Comparison of ENCODE assay signal across 7 cellular contexts in genomic region chr1:41666991-41667631, GRCh38.
DNase-seq lines count a peak whose midpoint lies in the region; ATAC-seq and TF ChIP-seq lines count a peak whose summit lies in the region.

No MANE protein-coding gene starts in this region.

- H3K9ac ChIP-seq in SK-N-SH = no peak overlapping the region

- no peak overlapping the region for H3K27ac ChIP-seq in SK-N-SH (ENCODE audit: low read depth in 2 of 2, low read length in 1 of 2)

- POLR2A ChIA-PET in SK-N-SH (lab: Yijun Ruan, JAX) = no interaction called here

- no peaks in the 10 kb centered on the region for H3K27me3 Mint-ChIP-seq in activated CD8-positive, alpha-beta memory T cell treated with anti-CD3 and anti-CD28 coated beads, Interleukin-2, amount 10 ng/mL, durations not matched to agents 7 days and 5 days

- H3K79me2 ChIP-seq in SK-N-SH (ENCODE audit: insufficient read depth) = no peaks in the 10 kb centered on the region

- no peaks in the 10 kb centered on the region for H3K27me3 ChIP-seq in SK-N-SH (ENCODE audit: insufficient read depth)

- H3F3A ChIP-seq in SK-N-SH (replicated peaks; ENCODE audit: insufficient read depth) = no peaks in the 10 kb centered on the region

- no peak overlapping the region for H3K4me3 ChIP-seq in SK-N-SH (ENCODE audit: low read depth in 2 of 2, low read length in 1 of 2)

- no peak for TF ChIP-seq RAD21 in SK-N-SH (IDR thresholded peaks at IDR 0.05; ENCODE audit: low read length)

- TF ChIP-seq CTCF in SK-N-SH (IDR thresholded peaks at IDR 0.05) = no peak

- no peaks in the 10 kb centered on the region for H3K36me3 Mint-ChIP-seq in activated CD8-positive, alpha-beta memory T cell treated with anti-CD3 and anti-CD28 coated beads, Interleukin-2, amount 10 ng/mL, durations not matched to agents 7 days and 5 days

- H3K36me3 ChIP-seq in SK-N-SH (replicated peaks in 1 of 2; ENCODE audit: control insufficient read depth in 1 of 2, insufficient read depth in 2 of 2, low read length in 1 of 2) = no peaks in the 10 kb centered on the region

- peaks cover under 1 to 17% of the 10 kb centered on the region in 2 experiments; a peak in 2 of 4 replicates for H3K4me1 ChIP-seq in SK-N-SH (ENCODE audit: control insufficient read depth in 1 of 2, insufficient read depth in 2 of 2, low read depth in 1 of 2, low read length in 1 of 2)

- DNase-seq in GM19238 (ENCODE audit: insufficient read length, low spot score) (peak; percentile 76), left lobe of liver (ENCODE audit: low spot score) (no peak), iPS-NIHi11 (ENCODE audit: low spot score) (no peak), DMS114 treated with DMSO at 0.1 percent for 48 hours (lab: John Stamatoyannopoulos, UW; ENCODE audit: unreplicated experiment) (no peak), SK-N-SH (no peak)
- DNase-seq in activated CD8-positive, alpha-beta memory T cell treated with anti-CD3 and anti-CD28 coated beads, Interleukin-2, amount 10 ng/mL, durations not matched to agents 7 days and 5 days = peak; percentile 85

- ATAC-seq in HG03521 (IDR thresholded peaks at IDR 0.05; ENCODE audit: unreplicated experiment) = peak; percentile 34
- peak; percentile 74 for ATAC-seq in activated CD8-positive, alpha-beta memory T cell treated with anti-CD3 and anti-CD28 coated beads, Interleukin-2, amount 10 ng/mL, durations not matched to agents 7 days and 5 days
- peak; percentile 64 for ATAC-seq in left lobe of liver

- no peak overlapping the region for H2AFZ ChIP-seq in SK-N-SH (ENCODE audit: low read depth)

- no peaks in the 10 kb centered on the region for H3K9me2 ChIP-seq in SK-N-SH

- H3K4me1 Mint-ChIP-seq in activated CD8-positive, alpha-beta memory T cell treated with anti-CD3 and anti-CD28 coated beads, Interleukin-2, amount 10 ng/mL, durations not matched to agents 7 days and 5 days = peaks cover 75% of the 10 kb centered on the region

- H3K4me3 Mint-ChIP-seq in activated CD8-positive, alpha-beta memory T cell treated with anti-CD3 and anti-CD28 coated beads, Interleukin-2, amount 10 ng/mL, durations not matched to agents 7 days and 5 days = no peak overlapping the region

- CTCF ChIA-PET in activated CD8-positive, alpha-beta memory T cell treated with anti-CD3 and anti-CD28 coated beads, Interleukin-2, amount 10 ng/mL, durations not matched to agents 7 days and 5 days (lab: Charles Lee) = interaction anchor here (0.6 to 6.1 kb wide), 7 partner anchors 11 to 145 kb away, joined by 3 to 32 read pairs (median 5); no protein-coding TSS in a partner anchor
- CTCF ChIA-PET in SK-N-SH (lab: Yijun Ruan, JAX) = interaction anchor here (0.8 to 1.3 kb wide), 2 partner anchors 15 to 30 kb away, joined by 3 to 5 read pairs; no protein-coding TSS in a partner anchor

- no peak overlapping the region for H3K4me2 ChIP-seq in SK-N-SH

- no peaks in the 10 kb centered on the region for H3K9me3 Mint-ChIP-seq in activated CD8-positive, alpha-beta memory T cell treated with anti-CD3 and anti-CD28 coated beads, Interleukin-2, amount 10 ng/mL, durations not matched to agents 7 days and 5 days (ENCODE audit: low read depth)

- H3K27ac Mint-ChIP-seq in activated CD8-positive, alpha-beta memory T cell treated with anti-CD3 and anti-CD28 coated beads, Interleukin-2, amount 10 ng/mL, durations not matched to agents 7 days and 5 days = peak overlapping the region; percentile 76

- no peaks in the 10 kb centered on the region for H3K9me3 ChIP-seq in SK-N-SH

- no peaks in the 10 kb centered on the region for H4K20me1 ChIP-seq in SK-N-SH (ENCODE audit: insufficient read depth)

- TF ChIP-seq EP300 in SK-N-SH (IDR thresholded peaks at IDR 0.05; ENCODE audit: borderline replicate concordance in 1 of 2, low read depth in 1 of 2, low read length in 1 of 2) = no peak

- WGBS in SK-N-SH (ENCODE audit: low lambda C conversion rate) = 88% methylated on average over 3 of the region's 3 CpGs

TF ChIP-seq in SK-N-SH, 30 proteins besides CTCF, POLR2A, EP300 and RAD21:
- TF ChIP-seq MAX (IDR thresholded peaks at IDR 0.05; ENCODE audit: low read depth) (no peak), CHD2 (IDR thresholded peaks at IDR 0.05; ENCODE audit: low read length, partially characterized antibody) (no peak), EZH2phosphoT487 (IDR thresholded peaks at IDR 0.05; ENCODE audit: borderline replicate concordance, low read depth) (no peak), TAF1 (IDR thresholded peaks at IDR 0.05; ENCODE audit: borderline replicate concordance, low read depth, low read length) (no peak), RFX5 (IDR thresholded peaks at IDR 0.05; ENCODE audit: low read length) (no peak), FOSL2 (IDR thresholded peaks at IDR 0.05; ENCODE audit: borderline replicate concordance, low read depth) (no peak), SIN3A (IDR thresholded peaks at IDR 0.05; ENCODE audit: borderline replicate concordance, low read depth, low read length) (no peak), USF1 (IDR thresholded peaks at IDR 0.05; ENCODE audit: borderline replicate concordance, low read depth) (no peak), TCF12 (IDR thresholded peaks at IDR 0.05) (no peak), USF2 (IDR thresholded peaks at IDR 0.05; ENCODE audit: borderline replicate concordance, low read depth, low read length) (no peak), YY1 (IDR thresholded peaks at IDR 0.05; ENCODE audit: low read depth) (no peak), FOXJ3 (CRISPR knock-in tag; IDR thresholded peaks at IDR 0.05) (no peak), POLR2AphosphoS5 (IDR thresholded peaks at IDR 0.05; ENCODE audit: low read depth, low read length) (no peak), REST (IDR thresholded peaks at IDR 0.05; ENCODE audit: low read depth, low read length) (no peak), ZBTB33 (IDR thresholded peaks at IDR 0.05; ENCODE audit: borderline replicate concordance, low read depth) (no peak), SMC3 (IDR thresholded peaks at IDR 0.05; ENCODE audit: low read depth, low read length) (no peak), MXI1 (IDR thresholded peaks at IDR 0.05; ENCODE audit: low read depth, low read length) (no peak)
TF ChIP-seq in SK-N-SH: peak in this region for 0.

Comparison
In these comparisons a context has a peak if more than half of its experiments do, and no peak if none do; other contexts are left out.
1. DNase-seq: peak in GM19238 (single experiment) and activated CD8-positive, alpha-beta memory T cell treated with anti-CD3 and anti-CD28 coated beads, Interleukin-2, amount 10 ng/mL, durations not matched to agents 7 days and 5 days (single experiment); none in left lobe of liver (single experiment), iPS-NIHi11 (single experiment), DMS114 treated with DMSO at 0.1 percent for 48 hours (single experiment) and SK-N-SH (single experiment).
2. Peak in every context shown above with its lines, with median percentiles within 50 percentile points of each other: ATAC-seq.